1 cellular context compared by ENCODE assay signal in genomic region chr22:37681001-37681424, GRCh38.
TF ChIP-seq lines count a peak whose summit lies in the region.

No MANE protein-coding gene starts in this region.

TF ChIP-seq in IMR-90, 13 proteins besides CTCF, POLR2A, EP300 and RAD21 (continued from another document):
- TF ChIP-seq ELK1 (IDR thresholded peaks at IDR 0.05; ENCODE audit: borderline replicate concordance, low read depth, low read length) (no peak), MAZ (IDR thresholded peaks at IDR 0.05; ENCODE audit: borderline replicate concordance, low read depth, low read length) (no peak), MXI1 (IDR thresholded peaks at IDR 0.05; ENCODE audit: borderline replicate concordance, low read depth, low read length) (no peak)
